In the genomic region with DNA sequence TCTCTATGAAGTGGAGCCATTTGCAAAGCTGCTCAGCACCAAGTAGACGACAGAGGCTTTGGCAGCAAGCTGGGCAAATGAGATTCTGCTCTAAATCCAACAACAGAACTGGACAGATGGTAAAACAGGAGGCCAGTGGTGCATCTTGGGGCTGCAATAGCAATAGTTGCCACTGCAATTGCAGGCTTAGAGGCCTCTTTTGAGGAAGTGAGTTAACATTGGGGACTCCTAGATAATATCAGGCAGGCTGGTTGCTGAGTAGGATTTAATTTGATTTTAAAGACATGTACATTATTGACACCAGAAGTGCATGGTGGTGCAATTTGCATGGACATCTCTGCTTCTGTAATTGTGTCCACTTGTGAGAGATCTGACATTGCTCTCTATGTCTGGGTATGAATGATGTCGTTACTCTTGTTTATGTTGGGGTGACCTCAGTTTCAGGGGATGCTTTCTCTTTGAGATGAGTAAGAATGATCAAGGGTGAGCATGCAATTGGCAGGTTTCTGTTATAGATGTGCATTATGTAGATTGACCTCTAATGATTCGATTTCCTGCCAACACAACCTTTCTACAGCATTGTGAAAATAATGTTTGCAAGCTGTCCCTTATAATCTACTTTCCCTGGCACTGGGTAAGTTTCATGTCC, we compare ENCODE assay signal across 24 cellular contexts.
DNase-seq lines count a peak whose midpoint lies in the region; ATAC-seq lines count a peak whose summit lies in the region.
"Had no signal": no experiment of that assay in that cellular context is flagged by ENCODE, and none has a peak within 500 bp of the region (broad histone marks: within the 10 kb centered on the region; RNA-seq: fewer than 3 reads in every experiment).

No MANE protein-coding gene starts in this region.

- peak; percentile 73 for DNase-seq in DMS 273 (lab: John Stamatoyannopoulos, UW; ENCODE audit: unreplicated experiment)
- no peak for DNase-seq in ureter (ENCODE audit: low spot score)
- DNase-seq in HuH-7.5 (ENCODE audit: low spot score): no peak
- no peak for DNase-seq in GOT3 (lab: John Stamatoyannopoulos, UW)
- DNase-seq in glomerular visceral epithelial cell (ENCODE audit: extremely low spot score): no peak
- DNase-seq: activated CD4-positive, alpha-beta memory T cell treated with anti-CD3 and anti-CD28 coated beads, Interleukin-2, amount 10 ng/mL, durations not matched to agents 7 days and 5 days; activated CD8-positive, alpha-beta memory T cell treated with anti-CD3 and anti-CD28 coated beads, Interleukin-2, amount 50 U/mL, for 48 hours; activated naive CD4-positive, alpha-beta T cell treated with Interleukin-2 at 50 U/mL for 16 hours; C1 segment of cervical spinal cord; central memory CD4-positive, alpha-beta T cell; COR-L47; effector memory CD8-positive, alpha-beta T cell; erythroblast; HCEC 1CT; MG63; NCI-H2029; NCI-H345; NCI-H748 treated with DMSO at 0.1 percent for 48 hours; stimulated activated naive B cell treated with anti-CD40 and anti-IgM and Interleukin-4, amounts not matched to agents 10 μg/mL and 1 μg/mL and 100 μg/mL, for 72 hours; upper lobe of left lung had no signal

- ATAC-seq in GM18511 (IDR thresholded peaks at IDR 0.05; ENCODE audit: unreplicated experiment) (peak; percentile 63), GM21360 (IDR thresholded peaks at IDR 0.05; ENCODE audit: unreplicated experiment) (peak; percentile 47), HG03442 (IDR thresholded peaks at IDR 0.05; ENCODE audit: unreplicated experiment) (peak; percentile 60)
- ATAC-seq: effector memory CD8-positive, alpha-beta T cell; left lobe of liver; stimulated activated naive B cell treated with anti-CD40 and anti-IgM and Interleukin-4, amounts not matched to agents 10 μg/mL and 1 μg/mL and 100 μg/mL, for 72 hours had no signal
